Comparison of ENCODE assay signal across 14 cellular contexts in the genomic region with DNA sequence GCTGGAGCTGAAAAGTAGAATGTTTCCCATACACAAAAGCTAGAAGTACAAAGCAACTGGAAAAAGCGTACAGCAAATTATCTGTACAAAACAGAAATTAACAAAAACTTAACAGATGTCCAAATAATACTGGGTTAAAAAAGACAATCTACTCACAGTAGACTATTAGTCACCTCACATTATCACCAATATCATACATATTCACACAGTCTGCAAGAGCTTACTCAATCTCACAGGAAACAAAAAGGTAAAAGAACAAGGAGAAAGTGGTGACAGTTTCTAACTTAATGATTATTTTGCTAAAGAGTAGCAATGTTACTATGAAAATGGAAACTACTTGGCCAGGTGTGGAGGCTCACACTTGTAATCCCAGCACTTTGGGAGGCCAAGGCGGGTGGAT. TPM values are rescaled to one million over a fixed set of nuclear protein-coding genes. Genes with fewer than 3 reads are reported as not detected.
A peak's percentile ranks its signal among the peaks of the same experiment; 100 is the strongest.
DNase-seq lines count a peak whose midpoint lies in the region; ATAC-seq and TF ChIP-seq lines count a peak whose summit lies in the region.
"Had no signal": no experiment of that assay in that cellular context is flagged by ENCODE, and none has a peak within 500 bp of the region (broad histone marks: within the 10 kb centered on the region; RNA-seq: fewer than 3 reads in every experiment).

No MANE protein-coding gene starts in this region.

- ATAC-seq in CD4-positive, CD25-positive, alpha-beta regulatory T cell (ENCODE audit: low read depth in 2 of 2): peak in 1 of 2 donors; percentile 47
- peak in 1 of 2 donors; percentile 37 for ATAC-seq in natural killer cell treated with Interleukin-12 subunit alpha and Interleukin-12 subunit beta and Interleukin-15 and Interleukin-18, amount 100 ng/mL, for 72 hours
- ATAC-seq in HG02623 (IDR thresholded peaks at IDR 0.05; ENCODE audit: unreplicated experiment): no peak
- ATAC-seq in HG02610 (IDR thresholded peaks at IDR 0.05; ENCODE audit: unreplicated experiment): no peak
- ATAC-seq: sciatic nerve had no signal

- H3K9me3 Mint-ChIP-seq in CD4-positive, CD25-positive, alpha-beta regulatory T cell: peaks cover 0 to 1% (median 0%) of the 10 kb centered on the region in 7 donors
- no peaks in the 10 kb centered on the region for H3K9me3 Mint-ChIP-seq in HFFc6
- no peaks in the 10 kb centered on the region for H3K9me3 Mint-ChIP-seq in brain
- H3K9me3 Mint-ChIP-seq in natural killer cell treated with Interleukin-12 subunit alpha and Interleukin-12 subunit beta and Interleukin-15 and Interleukin-18, amount 100 ng/mL, for 72 hours: no peaks in the 10 kb centered on the region

- peaks cover 20% of the 10 kb centered on the region for H3K36me3 Mint-ChIP-seq in CD4-positive, CD25-positive, alpha-beta regulatory T cell
- H3K36me3 Mint-ChIP-seq in HFFc6 (ENCODE audit: low read depth) (peaks cover 13% of the 10 kb centered on the region), brain (peaks cover 26% of the 10 kb centered on the region)
- no peaks in the 10 kb centered on the region for H3K36me3 Mint-ChIP-seq in natural killer cell treated with Interleukin-12 subunit alpha and Interleukin-12 subunit beta and Interleukin-15 and Interleukin-18, amount 100 ng/mL, for 72 hours

- H3K4me3 ChIP-seq in CD4-positive, CD25-positive, alpha-beta regulatory T cell (ENCODE audit: low read depth, low read length): peak overlapping the region; percentile 59

- H3K27me3 ChIP-seq in CD4-positive, CD25-positive, alpha-beta regulatory T cell (ENCODE audit: control insufficient read depth, insufficient read depth, low read length): no peaks in the 10 kb centered on the region

- peaks cover 3% of the 10 kb centered on the region for H3K36me3 ChIP-seq in CD4-positive, CD25-positive, alpha-beta regulatory T cell (ENCODE audit: control insufficient read depth, insufficient read depth, low read length)

- no peaks in the 10 kb centered on the region for H3K9me3 ChIP-seq in CD4-positive, CD25-positive, alpha-beta regulatory T cell (ENCODE audit: control insufficient read depth in 2 of 2, low read length in 2 of 2)

- TF ChIP-seq CTCF in HFFc6 (IDR thresholded peaks at IDR 0.05) (no peak), brain (conservative IDR thresholded peaks at IDR 0.05) (no peak)

- peaks cover 23 to 88% (median 49%) of the 10 kb centered on the region in 4 donors for H3K4me1 Mint-ChIP-seq in CD4-positive, CD25-positive, alpha-beta regulatory T cell
- H3K4me1 Mint-ChIP-seq in HFFc6 (ENCODE audit: low read depth) (peaks cover 46% of the 10 kb centered on the region), brain (peaks cover 64% of the 10 kb centered on the region)
- peaks cover 33 to 35% of the 10 kb centered on the region in 2 donors for H3K4me1 Mint-ChIP-seq in natural killer cell treated with Interleukin-12 subunit alpha and Interleukin-12 subunit beta and Interleukin-15 and Interleukin-18, amount 100 ng/mL, for 72 hours (ENCODE audit: low read depth in 2 of 2)

- peak overlapping the region; percentile 81 to 94 (median 89) for H3K27ac Mint-ChIP-seq in CD4-positive, CD25-positive, alpha-beta regulatory T cell
- peak overlapping the region; percentile 91 for H3K27ac Mint-ChIP-seq in HFFc6
- peak overlapping the region; percentile 23 to 91 (median 55) for H3K27ac Mint-ChIP-seq in brain
- H3K27ac Mint-ChIP-seq in natural killer cell treated with Interleukin-12 subunit alpha and Interleukin-12 subunit beta and Interleukin-15 and Interleukin-18, amount 100 ng/mL, for 72 hours: peak overlapping the region; percentile 76 to 84

- no peaks in the 10 kb centered on the region for H3K27me3 Mint-ChIP-seq in CD4-positive, CD25-positive, alpha-beta regulatory T cell
- H3K27me3 Mint-ChIP-seq in HFFc6 (ENCODE audit: insufficient read depth) (no peaks in the 10 kb centered on the region; the same call in 1 of the 2 replicates), brain (no peaks in the 10 kb centered on the region)
- H3K27me3 Mint-ChIP-seq in natural killer cell treated with Interleukin-12 subunit alpha and Interleukin-12 subunit beta and Interleukin-15 and Interleukin-18, amount 100 ng/mL, for 72 hours: no peaks in the 10 kb centered on the region

- DNase-seq in CD4-positive, CD25-positive, alpha-beta regulatory T cell: no peak
- DNase-seq in HFFc6 (no peak), RPMI8226 (no peak)
- no peak for DNase-seq in natural killer cell treated with Interleukin-12 subunit alpha and Interleukin-12 subunit beta and Interleukin-15 and Interleukin-18, amount 100 ng/mL, for 72 hours (ENCODE audit: low spot score)
- DNase-seq in stimulated activated CD4-positive, alpha-beta T cell treated with anti-CD3 and anti-CD28 coated beads, Interleukin-4, amount 100 ng/mL, for 24 hours: no peak
- DNase-seq: NCI-H2171, OCI-M1 had no signal

- H3K27ac ChIP-seq in CD4-positive, CD25-positive, alpha-beta regulatory T cell (ENCODE audit: insufficient read depth, low read length, poor library complexity, severe bottlenecking): no peak overlapping the region
- H3K27ac ChIP-seq: HL-60 had no signal

- H3K4me3 Mint-ChIP-seq in CD4-positive, CD25-positive, alpha-beta regulatory T cell: peak overlapping the region; percentile 52 to 82 (median 79)
- H3K4me3 Mint-ChIP-seq in HFFc6 (peak overlapping the region; percentile 73), brain (no peak overlapping the region)
- peak overlapping the region; percentile 50 for H3K4me3 Mint-ChIP-seq in natural killer cell treated with Interleukin-12 subunit alpha and Interleukin-12 subunit beta and Interleukin-15 and Interleukin-18, amount 100 ng/mL, for 72 hours

- H3K4me1 ChIP-seq in CD4-positive, CD25-positive, alpha-beta regulatory T cell (ENCODE audit: control insufficient read depth, insufficient read depth, low read length, poor library complexity, severe bottlenecking): peaks cover 62% of the 10 kb centered on the region

RNA-seq across cellular contexts. Expression of gene CELF1, which starts 11.9 kb away (rescaled TPM):
- total RNA-seq in CD4-positive, CD25-positive, alpha-beta regulatory T cell: 124 TPM
- 10 to 100 TPM; 30.8 to 61.2 (median 47.9) TPM for polyA plus RNA-seq in CD4-positive, CD25-positive, alpha-beta regulatory T cell
- total RNA-seq in HFFc6 (2021; fragmentation: NEBNext Ultra II Directional; extraction: Animal tissue kit (Norgen Biotek cat#: 25700)): 100 to 1,000 TPM; 103 to 131 (median 120) TPM
- 47.2 TPM for polyA plus RNA-seq in brain (ENCODE audit: insufficient read depth, low read depth, low replicate concordance)
- 100 to 1,000 TPM; 165 to 230 TPM for total RNA-seq in natural killer cell treated with Interleukin-12 subunit alpha and Interleukin-12 subunit beta and Interleukin-15 and Interleukin-18, amount 100 ng/mL, for 72 hours

RNA-seq across cellular contexts. Expression of gene PTPMT1, which starts 24.3 kb away (rescaled TPM):
- total RNA-seq in CD4-positive, CD25-positive, alpha-beta regulatory T cell: 19.5 TPM
- polyA plus RNA-seq in CD4-positive, CD25-positive, alpha-beta regulatory T cell: 10 to 100 TPM; 50.7 to 86.1 (median 76.1) TPM
- total RNA-seq in HFFc6 (2021; fragmentation: NEBNext Ultra II Directional; extraction: Animal tissue kit (Norgen Biotek cat#: 25700)): 10 to 100 TPM; 51.8 to 64.2 (median 54.5) TPM
- polyA plus RNA-seq in brain (ENCODE audit: insufficient read depth, low read depth, low replicate concordance): 52.2 TPM
- 10 to 100 TPM; 33.1 to 57.4 TPM for total RNA-seq in natural killer cell treated with Interleukin-12 subunit alpha and Interleukin-12 subunit beta and Interleukin-15 and Interleukin-18, amount 100 ng/mL, for 72 hours

RNA-seq across cellular contexts. Expression of gene KBTBD4, which starts 37.7 kb away (rescaled TPM):
- total RNA-seq in CD4-positive, CD25-positive, alpha-beta regulatory T cell: 23.7 TPM
- 10 to 100 TPM; 48.7 to 54.4 (median 50.9) TPM for polyA plus RNA-seq in CD4-positive, CD25-positive, alpha-beta regulatory T cell
- total RNA-seq in HFFc6 (2021; fragmentation: NEBNext Ultra II Directional; extraction: Animal tissue kit (Norgen Biotek cat#: 25700)): 10 to 100 TPM; 15.9 to 19.4 (median 18.4) TPM
- 19.2 TPM for polyA plus RNA-seq in brain (ENCODE audit: insufficient read depth, low read depth, low replicate concordance)
- total RNA-seq in natural killer cell treated with Interleukin-12 subunit alpha and Interleukin-12 subunit beta and Interleukin-15 and Interleukin-18, amount 100 ng/mL, for 72 hours: 10 to 100 TPM; 13.2 to 19.7 TPM

RNA-seq across cellular contexts. Expression of gene NDUFS3, which starts 37.8 kb away (rescaled TPM):
- 70.6 TPM for total RNA-seq in CD4-positive, CD25-positive, alpha-beta regulatory T cell
- 100 to 1,000 TPM; 112 to 129 (median 121) TPM for polyA plus RNA-seq in CD4-positive, CD25-positive, alpha-beta regulatory T cell
- total RNA-seq in HFFc6 (2021; fragmentation: NEBNext Ultra II Directional; extraction: Animal tissue kit (Norgen Biotek cat#: 25700)): 100 to 1,000 TPM in 3 of 6 experiments, 10 to 100 TPM in 3; 97.0 to 105 (median 99.8) TPM
- polyA plus RNA-seq in brain (ENCODE audit: insufficient read depth, low read depth, low replicate concordance): 158 TPM
- 100 to 1,000 TPM; 101 to 145 TPM for total RNA-seq in natural killer cell treated with Interleukin-12 subunit alpha and Interleukin-12 subunit beta and Interleukin-15 and Interleukin-18, amount 100 ng/mL, for 72 hours

RNA-seq across cellular contexts. Expression of gene FAM180B, which starts 45.4 kb away (rescaled TPM):
- total RNA-seq in CD4-positive, CD25-positive, alpha-beta regulatory T cell: 0.27 TPM
- not detected for polyA plus RNA-seq in CD4-positive, CD25-positive, alpha-beta regulatory T cell
- total RNA-seq in HFFc6 (2021; fragmentation: NEBNext Ultra II Directional; extraction: Animal tissue kit (Norgen Biotek cat#: 25700)): not detected
- polyA plus RNA-seq in brain (ENCODE audit: insufficient read depth, low read depth, low replicate concordance): not detected
- under 1 TPM; 0.31 to 0.62 TPM for total RNA-seq in natural killer cell treated with Interleukin-12 subunit alpha and Interleukin-12 subunit beta and Interleukin-15 and Interleukin-18, amount 100 ng/mL, for 72 hours
- total RNA-seq: cardiac septum, M059J had no signal

Comparison
In these comparisons a context has a peak if more than half of its experiments do, and no peak if none do; other contexts are left out.
1. H3K4me3 Mint-ChIP-seq: peak in CD4-positive, CD25-positive, alpha-beta regulatory T cell (4 of 4), HFFc6 (single experiment) and natural killer cell treated with Interleukin-12 subunit alpha and Interleukin-12 subunit beta and Interleukin-15 and Interleukin-18, amount 100 ng/mL, for 72 hours (single experiment); none in brain (0 of 5).
2. Peak in every context shown above with its lines, with median percentiles within 50 percentile points of each other: H3K27ac Mint-ChIP-seq.